Comparison of ENCODE assay signal across 8 cellular contexts in the genomic region with DNA sequence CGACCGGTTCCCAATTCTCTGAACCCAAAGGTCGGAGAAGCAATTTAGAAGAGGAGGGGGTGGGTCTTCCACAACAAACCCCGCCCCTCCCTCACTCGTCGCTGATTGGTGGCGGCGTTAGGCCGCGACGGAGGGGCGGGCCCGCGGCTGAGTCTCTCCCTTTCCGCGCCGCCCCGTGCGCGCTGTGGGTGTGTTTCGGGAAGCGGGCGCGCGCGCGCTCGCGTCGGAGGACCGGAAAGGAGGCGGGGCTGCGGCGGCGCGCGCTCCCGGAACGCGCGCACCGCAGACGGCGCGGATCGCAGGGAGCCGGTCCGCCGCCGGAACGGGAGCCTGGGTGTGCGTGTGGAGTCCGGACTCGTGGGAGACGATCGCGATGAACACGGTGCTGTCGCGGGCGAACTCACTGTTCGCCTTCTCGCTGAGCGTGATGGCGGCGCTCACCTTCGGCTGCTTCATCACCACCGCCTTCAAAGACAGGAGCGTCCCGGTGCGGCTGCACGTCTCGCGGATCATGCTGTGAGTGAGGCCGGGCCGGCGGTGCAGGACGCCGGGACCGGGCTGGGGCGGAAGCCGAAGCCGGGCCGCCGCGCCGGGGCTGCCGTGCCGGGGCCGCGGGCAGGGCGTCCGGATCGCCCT. TPM values are rescaled to one million over a fixed set of nuclear protein-coding genes. Genes with fewer than 3 reads are reported as not detected.
DNase-seq lines count a peak whose midpoint lies in the region; ATAC-seq and TF ChIP-seq lines count a peak whose summit lies in the region.

Gene SPCS3 (plus strand): TSS at position 263 of the 636 bp plus-strand sequence. CDS start 111 bp downstream, at position 374.

- 2% methylated on average over 4 of the region's 94 CpGs for WGBS in SK-N-SH (ENCODE audit: low lambda C conversion rate)
- WGBS in suprapubic skin: under 1% methylated on average over 29 of the region's 94 CpGs

- TF ChIP-seq POLR2A in suprapubic skin (IDR thresholded peaks at IDR 0.05): peak; percentile 66 to 75

- H3K27ac ChIP-seq in SK-N-SH (ENCODE audit: low read depth in 2 of 2, low read length in 1 of 2) (peak within 1 kb of the TSS; percentile 88 to 96), suprapubic skin (peak within 1 kb of the TSS; percentile 96)

- peaks cover 49% of the 10 kb centered on the region for H3K79me2 ChIP-seq in SK-N-SH (ENCODE audit: insufficient read depth)

- peaks cover 23% of the 10 kb centered on the region for H4K20me1 ChIP-seq in SK-N-SH (ENCODE audit: insufficient read depth)

- TF ChIP-seq CTCF in SK-N-SH (IDR thresholded peaks at IDR 0.05) (no peak), suprapubic skin (IDR thresholded peaks at IDR 0.05) (no peak)

- peak; percentile 89 for ATAC-seq in HG02571 (IDR thresholded peaks at IDR 0.05; ENCODE audit: unreplicated experiment)

- no peak for TF ChIP-seq RAD21 in SK-N-SH (IDR thresholded peaks at IDR 0.05; ENCODE audit: low read length)

- H3K4me1 ChIP-seq in SK-N-SH (ENCODE audit: control insufficient read depth in 1 of 2, insufficient read depth in 2 of 2, low read depth in 1 of 2, low read length in 1 of 2): peaks cover 5 to 14% of the 10 kb centered on the region in 2 experiments; a peak in 1 of 4 replicates
- peaks cover 44% of the 10 kb centered on the region for H3K4me1 ChIP-seq in suprapubic skin

- peak; percentile 89 for DNase-seq in GM04504 (ENCODE audit: low read depth)
- DNase-seq in NCI-H1048 (lab: John Stamatoyannopoulos, UW): peak; percentile 88
- DNase-seq in SK-N-SH: peak; percentile 97
- DNase-seq in activated naive CD4-positive, alpha-beta T cell treated with anti-CD3 and anti-CD28 coated beads, Interleukin-2, amount 50 U/mL, for 16 hours: peak; percentile 96
- peak; percentile 97 for DNase-seq in germinal center (ENCODE audit: low spot score)
- DNase-seq in nucleus accumbens (lab: John Stamatoyannopoulos, UW): peak; percentile 54 to 98 (median 93)
- DNase-seq in suprapubic skin (ENCODE audit: low spot score in 2 of 2): peak; percentile 96 to 97

- POLR2A ChIA-PET in SK-N-SH (lab: Yijun Ruan, JAX): no interaction called here

- H3K27me3 ChIP-seq in SK-N-SH (ENCODE audit: insufficient read depth) (no peaks in the 10 kb centered on the region), suprapubic skin (no peaks in the 10 kb centered on the region)

- H3K4me3 ChIP-seq in SK-N-SH (ENCODE audit: low read depth in 2 of 2, low read length in 1 of 2) (peak within 1 kb of the TSS; percentile 72 to 99), suprapubic skin (peak within 1 kb of the TSS; percentile 85)

- CTCF ChIA-PET in SK-N-SH (lab: Yijun Ruan, JAX): interaction anchor here (1.5 kb wide), 1 partner anchor 22 kb away, joined by 3 read pairs; no protein-coding TSS in a partner anchor

- peaks cover 0 to 8% of the 10 kb centered on the region in 2 experiments for H3K36me3 ChIP-seq in SK-N-SH (replicated peaks in 1 of 2; ENCODE audit: control insufficient read depth in 1 of 2, insufficient read depth in 2 of 2, low read length in 1 of 2)
- H3K36me3 ChIP-seq in suprapubic skin: no peaks in the 10 kb centered on the region

- H3K9me3 ChIP-seq in SK-N-SH (no peaks in the 10 kb centered on the region), suprapubic skin (no peaks in the 10 kb centered on the region)

- peaks cover 33% of the 10 kb centered on the region for H3F3A ChIP-seq in SK-N-SH (replicated peaks; ENCODE audit: insufficient read depth)

- peak within 1 kb of the TSS; percentile 94 for H2AFZ ChIP-seq in SK-N-SH (ENCODE audit: low read depth)

- peak in 1 of 2 experiments; percentile 11; a peak in 1 of 4 replicates for TF ChIP-seq EP300 in SK-N-SH (IDR thresholded peaks at IDR 0.05; ENCODE audit: borderline replicate concordance in 1 of 2, low read depth in 1 of 2, low read length in 1 of 2)
- TF ChIP-seq EP300 in suprapubic skin (IDR thresholded peaks at IDR 0.05): no peak

- H3K4me2 ChIP-seq in SK-N-SH: peak within 1 kb of the TSS; percentile 78

- H3K9me2 ChIP-seq in SK-N-SH: no peaks in the 10 kb centered on the region

- H3K9ac ChIP-seq in SK-N-SH: peak within 1 kb of the TSS; percentile 81

TF ChIP-seq in SK-N-SH, 30 proteins besides CTCF, POLR2A, EP300 and RAD21:
- TF ChIP-seq SMC3 (IDR thresholded peaks at IDR 0.05; ENCODE audit: low read depth, low read length) (peak; percentile 14; the same call in 1 of the 2 replicates), USF2 (IDR thresholded peaks at IDR 0.05; ENCODE audit: borderline replicate concordance, low read depth, low read length) (no peak), GABPA (IDR thresholded peaks at IDR 0.05; ENCODE audit: low read depth) (peak; percentile 4; the same call in 1 of the 2 replicates), TAF1 (IDR thresholded peaks at IDR 0.05; ENCODE audit: borderline replicate concordance, low read depth, low read length) (peak; percentile 84), JUND (IDR thresholded peaks at IDR 0.05) (no peak), MXI1 (IDR thresholded peaks at IDR 0.05; ENCODE audit: low read depth, low read length) (peak; percentile 40), POLR2AphosphoS5 (IDR thresholded peaks at IDR 0.05; ENCODE audit: low read depth, low read length) (peak; percentile 57; the same call in 1 of the 2 replicates), TCF12 (IDR thresholded peaks at IDR 0.05) (no peak), FOXM1 (IDR thresholded peaks at IDR 0.05; ENCODE audit: low read depth) (no peak), RFX5 (IDR thresholded peaks at IDR 0.05; ENCODE audit: low read length) (no peak), PBX3 (IDR thresholded peaks at IDR 0.05) (no peak), FOSL2 (IDR thresholded peaks at IDR 0.05; ENCODE audit: borderline replicate concordance, low read depth) (no peak), NRF1 (IDR thresholded peaks at IDR 0.05; ENCODE audit: low read depth, low read length) (peak; percentile 63), ELF1 (IDR thresholded peaks at IDR 0.05) (no peak), SIN3A (IDR thresholded peaks at IDR 0.05; ENCODE audit: borderline replicate concordance, low read depth, low read length) (peak; percentile 58; the same call in 1 of the 2 replicates), RXRA (IDR thresholded peaks at IDR 0.05; ENCODE audit: borderline replicate concordance, low read depth) (no peak), YY1 (IDR thresholded peaks at IDR 0.05; ENCODE audit: low read depth) (peak; percentile 9; the same call in 1 of the 2 replicates), CHD2 (IDR thresholded peaks at IDR 0.05; ENCODE audit: low read length, partially characterized antibody) (peak; percentile 53), FOXJ3 (CRISPR knock-in tag; IDR thresholded peaks at IDR 0.05) (no peak), MEF2A (IDR thresholded peaks at IDR 0.05; ENCODE audit: borderline replicate concordance, low read depth) (no peak), TEAD4 (IDR thresholded peaks at IDR 0.05; ENCODE audit: borderline replicate concordance, insufficient read depth) (no peak)
- TF ChIP-seq, protein P1, sequence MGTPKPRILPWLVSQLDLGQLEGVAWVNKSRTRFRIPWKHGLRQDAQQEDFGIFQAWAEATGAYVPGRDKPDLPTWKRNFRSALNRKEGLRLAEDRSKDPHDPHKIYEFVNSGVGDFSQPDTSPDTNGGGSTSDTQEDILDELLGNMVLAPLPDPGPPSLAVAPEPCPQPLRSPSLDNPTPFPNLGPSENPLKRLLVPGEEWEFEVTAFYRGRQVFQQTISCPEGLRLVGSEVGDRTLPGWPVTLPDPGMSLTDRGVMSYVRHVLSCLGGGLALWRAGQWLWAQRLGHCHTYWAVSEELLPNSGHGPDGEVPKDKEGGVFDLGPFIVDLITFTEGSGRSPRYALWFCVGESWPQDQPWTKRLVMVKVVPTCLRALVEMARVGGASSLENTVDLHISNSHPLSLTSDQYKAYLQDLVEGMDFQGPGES (IDR thresholded peaks at IDR 0.05; ENCODE audit: low read depth, low read length): no peak
- TF ChIP-seq, protein P2, sequence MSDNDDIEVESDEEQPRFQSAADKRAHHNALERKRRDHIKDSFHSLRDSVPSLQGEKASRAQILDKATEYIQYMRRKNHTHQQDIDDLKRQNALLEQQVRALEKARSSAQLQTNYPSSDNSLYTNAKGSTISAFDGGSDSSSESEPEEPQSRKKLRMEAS (IDR thresholded peaks at IDR 0.05; ENCODE audit: low read depth): no peak; the same call in 1 of the 2 replicates
- TF ChIP-seq, protein P3, sequence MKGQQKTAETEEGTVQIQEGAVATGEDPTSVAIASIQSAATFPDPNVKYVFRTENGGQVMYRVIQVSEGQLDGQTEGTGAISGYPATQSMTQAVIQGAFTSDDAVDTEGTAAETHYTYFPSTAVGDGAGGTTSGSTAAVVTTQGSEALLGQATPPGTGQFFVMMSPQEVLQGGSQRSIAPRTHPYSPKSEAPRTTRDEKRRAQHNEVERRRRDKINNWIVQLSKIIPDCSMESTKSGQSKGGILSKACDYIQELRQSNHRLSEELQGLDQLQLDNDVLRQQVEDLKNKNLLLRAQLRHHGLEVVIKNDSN (IDR thresholded peaks at IDR 0.05; ENCODE audit: borderline replicate concordance, low read depth): no peak

RNA-seq across cellular contexts. Expression of gene SPCS3, which starts in this region (rescaled TPM):
- polyA plus RNA-seq in SK-N-SH (2012; rRNA removed): 27.7 and 37.4 TPM in 2 replicates
- 41.4 and 52.3 TPM in 2 replicates for polyA plus RNA-seq in SK-N-SH (2012; cell fraction: cytosol; rRNA removed)
- 32.3 and 42.6 TPM in 2 replicates for polyA plus RNA-seq in SK-N-SH (2012; cell fraction: nucleus; rRNA removed)
- total RNA-seq in suprapubic skin: 10 to 100 TPM; 48.3 to 57.4 (median 55.9) TPM

Comparison
In these comparisons a context has a peak if more than half of its experiments do, and no peak if none do; other contexts are left out.
1. Peak in every context shown above with its lines: DNase-seq, ATAC-seq, H3K4me3 ChIP-seq and H3K27ac ChIP-seq.